ENCODE assay signal across 1 cellular context in the genomic region with DNA sequence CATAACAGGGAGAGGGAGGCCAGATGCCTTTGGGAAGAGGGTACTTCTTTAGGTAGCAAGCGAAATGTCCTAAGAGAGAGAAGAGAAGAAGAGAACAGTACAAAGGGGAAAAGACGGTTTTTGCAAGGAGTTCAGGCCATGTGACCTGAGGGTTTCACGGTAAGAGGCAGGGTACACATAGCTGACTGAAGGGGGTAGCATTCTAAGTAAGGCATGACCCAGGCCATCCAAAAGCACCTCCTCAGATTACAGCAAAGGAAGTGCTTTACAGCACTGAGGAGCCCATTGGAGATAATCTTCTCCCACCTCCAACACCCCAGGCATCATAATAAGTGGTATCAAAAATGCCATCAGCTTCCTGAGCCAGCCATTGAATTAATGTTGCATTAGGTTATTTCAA.
TF ChIP-seq lines count a peak whose summit lies in the region.

No MANE protein-coding gene starts in this region.

TF ChIP-seq in GM23338, 12 proteins besides CTCF, POLR2A, EP300 and RAD21 (continued from another document):
- TF ChIP-seq, protein P1, sequence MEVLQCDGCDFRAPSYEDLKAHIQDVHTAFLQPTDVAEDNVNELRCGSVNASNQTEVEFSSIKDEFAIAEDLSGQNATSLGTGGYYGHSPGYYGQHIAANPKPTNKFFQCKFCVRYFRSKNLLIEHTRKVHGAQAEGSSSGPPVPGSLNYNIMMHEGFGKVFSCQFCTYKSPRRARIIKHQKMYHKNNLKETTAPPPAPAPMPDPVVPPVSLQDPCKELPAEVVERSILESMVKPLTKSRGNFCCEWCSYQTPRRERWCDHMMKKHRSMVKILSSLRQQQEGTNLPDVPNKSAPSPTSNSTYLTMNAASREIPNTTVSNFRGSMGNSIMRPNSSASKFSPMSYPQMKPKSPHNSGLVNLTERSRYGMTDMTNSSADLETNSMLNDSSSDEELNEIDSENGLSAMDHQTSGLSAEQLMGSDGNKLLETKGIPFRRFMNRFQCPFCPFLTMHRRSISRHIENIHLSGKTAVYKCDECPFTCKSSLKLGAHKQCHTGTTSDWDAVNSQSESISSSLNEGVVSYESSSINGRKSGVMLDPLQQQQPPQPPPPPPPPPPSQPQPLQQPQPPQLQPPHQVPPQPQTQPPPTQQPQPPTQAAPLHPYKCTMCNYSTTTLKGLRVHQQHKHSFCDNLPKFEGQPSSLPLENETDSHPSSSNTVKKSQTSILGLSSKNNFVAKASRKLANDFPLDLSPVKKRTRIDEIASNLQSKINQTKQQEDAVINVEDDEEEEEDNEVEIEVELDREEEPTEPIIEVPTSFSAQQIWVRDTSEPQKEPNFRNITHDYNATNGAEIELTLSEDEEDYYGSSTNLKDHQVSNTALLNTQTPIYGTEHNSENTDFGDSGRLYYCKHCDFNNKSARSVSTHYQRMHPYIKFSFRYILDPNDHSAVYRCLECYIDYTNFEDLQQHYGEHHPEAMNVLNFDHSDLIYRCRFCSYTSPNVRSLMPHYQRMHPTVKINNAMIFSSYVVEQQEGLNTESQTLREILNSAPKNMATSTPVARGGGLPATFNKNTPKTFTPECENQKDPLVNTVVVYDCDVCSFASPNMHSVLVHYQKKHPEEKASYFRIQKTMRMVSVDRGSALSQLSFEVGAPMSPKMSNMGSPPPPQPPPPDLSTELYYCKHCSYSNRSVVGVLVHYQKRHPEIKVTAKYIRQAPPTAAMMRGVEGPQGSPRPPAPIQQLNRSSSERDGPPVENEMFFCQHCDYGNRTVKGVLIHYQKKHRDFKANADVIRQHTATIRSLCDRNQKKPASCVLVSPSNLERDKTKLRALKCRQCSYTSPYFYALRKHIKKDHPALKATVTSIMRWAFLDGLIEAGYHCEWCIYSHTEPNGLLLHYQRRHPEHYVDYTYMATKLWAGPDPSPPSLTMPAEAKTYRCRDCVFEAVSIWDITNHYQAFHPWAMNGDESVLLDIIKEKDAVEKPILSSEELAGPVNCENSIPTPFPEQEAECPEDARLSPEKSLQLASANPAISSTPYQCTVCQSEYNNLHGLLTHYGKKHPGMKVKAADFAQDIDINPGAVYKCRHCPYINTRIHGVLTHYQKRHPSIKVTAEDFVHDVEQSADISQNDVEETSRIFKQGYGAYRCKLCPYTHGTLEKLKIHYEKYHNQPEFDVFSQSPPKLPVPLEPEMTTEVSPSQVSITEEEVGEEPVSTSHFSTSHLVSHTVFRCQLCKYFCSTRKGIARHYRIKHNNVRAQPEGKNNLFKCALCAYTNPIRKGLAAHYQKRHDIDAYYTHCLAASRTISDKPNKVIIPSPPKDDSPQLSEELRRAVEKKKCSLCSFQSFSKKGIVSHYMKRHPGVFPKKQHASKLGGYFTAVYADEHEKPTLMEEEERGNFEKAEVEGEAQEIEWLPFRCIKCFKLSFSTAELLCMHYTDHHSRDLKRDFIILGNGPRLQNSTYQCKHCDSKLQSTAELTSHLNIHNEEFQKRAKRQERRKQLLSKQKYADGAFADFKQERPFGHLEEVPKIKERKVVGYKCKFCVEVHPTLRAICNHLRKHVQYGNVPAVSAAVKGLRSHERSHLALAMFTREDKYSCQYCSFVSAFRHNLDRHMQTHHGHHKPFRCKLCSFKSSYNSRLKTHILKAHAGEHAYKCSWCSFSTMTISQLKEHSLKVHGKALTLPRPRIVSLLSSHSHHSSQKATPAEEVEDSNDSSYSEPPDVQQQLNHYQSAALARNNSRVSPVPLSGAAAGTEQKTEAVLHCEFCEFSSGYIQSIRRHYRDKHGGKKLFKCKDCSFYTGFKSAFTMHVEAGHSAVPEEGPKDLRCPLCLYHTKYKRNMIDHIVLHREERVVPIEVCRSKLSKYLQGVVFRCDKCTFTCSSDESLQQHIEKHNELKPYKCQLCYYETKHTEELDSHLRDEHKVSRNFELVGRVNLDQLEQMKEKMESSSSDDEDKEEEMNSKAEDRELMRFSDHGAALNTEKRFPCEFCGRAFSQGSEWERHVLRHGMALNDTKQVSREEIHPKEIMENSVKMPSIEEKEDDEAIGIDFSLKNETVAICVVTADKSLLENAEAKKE (CRISPR knock-in tag; IDR thresholded peaks at IDR 0.05): no peak
- TF ChIP-seq JUNB (IDR thresholded peaks at IDR 0.05; ENCODE audit: unreplicated experiment) (no peak), NANOG (IDR thresholded peaks at IDR 0.05; ENCODE audit: borderline replicate concordance) (no peak)
- TF ChIP-seq, protein P2, sequence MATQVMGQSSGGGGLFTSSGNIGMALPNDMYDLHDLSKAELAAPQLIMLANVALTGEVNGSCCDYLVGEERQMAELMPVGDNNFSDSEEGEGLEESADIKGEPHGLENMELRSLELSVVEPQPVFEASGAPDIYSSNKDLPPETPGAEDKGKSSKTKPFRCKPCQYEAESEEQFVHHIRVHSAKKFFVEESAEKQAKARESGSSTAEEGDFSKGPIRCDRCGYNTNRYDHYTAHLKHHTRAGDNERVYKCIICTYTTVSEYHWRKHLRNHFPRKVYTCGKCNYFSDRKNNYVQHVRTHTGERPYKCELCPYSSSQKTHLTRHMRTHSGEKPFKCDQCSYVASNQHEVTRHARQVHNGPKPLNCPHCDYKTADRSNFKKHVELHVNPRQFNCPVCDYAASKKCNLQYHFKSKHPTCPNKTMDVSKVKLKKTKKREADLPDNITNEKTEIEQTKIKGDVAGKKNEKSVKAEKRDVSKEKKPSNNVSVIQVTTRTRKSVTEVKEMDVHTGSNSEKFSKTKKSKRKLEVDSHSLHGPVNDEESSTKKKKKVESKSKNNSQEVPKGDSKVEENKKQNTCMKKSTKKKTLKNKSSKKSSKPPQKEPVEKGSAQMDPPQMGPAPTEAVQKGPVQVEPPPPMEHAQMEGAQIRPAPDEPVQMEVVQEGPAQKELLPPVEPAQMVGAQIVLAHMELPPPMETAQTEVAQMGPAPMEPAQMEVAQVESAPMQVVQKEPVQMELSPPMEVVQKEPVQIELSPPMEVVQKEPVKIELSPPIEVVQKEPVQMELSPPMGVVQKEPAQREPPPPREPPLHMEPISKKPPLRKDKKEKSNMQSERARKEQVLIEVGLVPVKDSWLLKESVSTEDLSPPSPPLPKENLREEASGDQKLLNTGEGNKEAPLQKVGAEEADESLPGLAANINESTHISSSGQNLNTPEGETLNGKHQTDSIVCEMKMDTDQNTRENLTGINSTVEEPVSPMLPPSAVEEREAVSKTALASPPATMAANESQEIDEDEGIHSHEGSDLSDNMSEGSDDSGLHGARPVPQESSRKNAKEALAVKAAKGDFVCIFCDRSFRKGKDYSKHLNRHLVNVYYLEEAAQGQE (IDR thresholded peaks at IDR 0.05; ENCODE audit: unreplicated experiment): no peak
- TF ChIP-seq, protein P3, sequence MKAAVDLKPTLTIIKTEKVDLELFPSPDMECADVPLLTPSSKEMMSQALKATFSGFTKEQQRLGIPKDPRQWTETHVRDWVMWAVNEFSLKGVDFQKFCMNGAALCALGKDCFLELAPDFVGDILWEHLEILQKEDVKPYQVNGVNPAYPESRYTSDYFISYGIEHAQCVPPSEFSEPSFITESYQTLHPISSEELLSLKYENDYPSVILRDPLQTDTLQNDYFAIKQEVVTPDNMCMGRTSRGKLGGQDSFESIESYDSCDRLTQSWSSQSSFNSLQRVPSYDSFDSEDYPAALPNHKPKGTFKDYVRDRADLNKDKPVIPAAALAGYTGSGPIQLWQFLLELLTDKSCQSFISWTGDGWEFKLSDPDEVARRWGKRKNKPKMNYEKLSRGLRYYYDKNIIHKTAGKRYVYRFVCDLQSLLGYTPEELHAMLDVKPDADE (IDR thresholded peaks at IDR 0.05): no peak
